18 cellular contexts compared by ENCODE assay signal in the genomic region with DNA sequence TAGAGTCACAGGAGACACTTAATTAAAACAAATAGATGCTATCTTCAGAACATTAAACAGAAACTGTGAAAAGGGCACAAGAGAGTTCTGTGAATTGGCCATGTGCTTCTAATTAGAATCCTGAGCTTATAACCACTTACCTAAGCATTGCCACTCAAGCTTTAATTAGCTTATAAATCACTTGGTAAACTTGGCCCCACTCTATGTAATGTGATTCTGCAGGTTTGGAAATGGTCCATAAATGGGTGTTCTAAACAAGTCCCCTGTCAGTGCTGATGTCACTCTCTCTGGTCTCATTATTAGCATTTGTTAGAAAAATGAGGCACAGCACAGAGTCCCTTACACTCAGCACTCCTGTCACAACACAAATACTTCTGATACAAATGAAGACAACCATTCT.
"Had no signal": no experiment of that assay in that cellular context is flagged by ENCODE, and none has a peak within 500 bp of the region (broad histone marks: within the 10 kb centered on the region; RNA-seq: fewer than 3 reads in every experiment).

No MANE protein-coding gene starts in this region.

- H3K4me3 ChIP-seq: tibial nerve, uterus had no signal

- H3K4me3 Mint-ChIP-seq: neural crest cell had no signal

- H3K36me3 ChIP-seq: uterus had no signal

- H3K27ac Mint-ChIP-seq: activated naive CD4-positive, alpha-beta T cell treated with anti-CD3 and anti-CD28 coated beads, Interleukin-2, amount 50 U/mL, for 72 hours had no signal

- ATAC-seq: activated naive CD4-positive, alpha-beta T cell treated with anti-CD3 and anti-CD28 coated beads, Interleukin-2, amount 50 U/mL, for 72 hours had no signal

- H3K27me3 ChIP-seq: tibial nerve, uterus had no signal

- H3K4me1 Mint-ChIP-seq: neural crest cell had no signal

- DNase-seq: activated CD4-positive, alpha-beta T cell treated with anti-CD3 and anti-CD28 coated beads, Interleukin-2, amount 50 U/mL, for 48 hours; activated gamma-delta T cell; dermis blood vessel endothelial cell; effector memory CD4-positive, alpha-beta T cell; hippocampal formation; islet precursor cell; mammary epithelial cell; retina; stimulated activated CD4-positive, alpha-beta T cell treated with anti-CD3 and anti-CD28 coated beads, Interleukin-12 subunit alpha, Interleukin-12 subunit beta, amount 100 ng/mL, for 4 hours; stimulated activated CD4-positive, alpha-beta T cell treated with anti-CD3 and anti-CD28 coated beads, Interleukin-1b, Interleukin-23, amount 100 ng/mL, for 48 hours; stimulated activated CD8-positive, alpha-beta memory T cell treated with anti-CD3 and anti-CD28 coated beads, Interleukin-4, amount 100 ng/mL, for 48 hours; stimulated activated naive CD4-positive, alpha-beta T cell; T-helper 2 cell; uterus; WERI-Rb-1 had no signal

- H3K27ac ChIP-seq: tibial nerve, uterus, WERI-Rb-1 had no signal
